ENCODE assay signal across 21 cellular contexts in genomic region chr16:84390131-84390785, GRCh38. TPM values are rescaled to one million over a fixed set of nuclear protein-coding genes. Genes with fewer than 3 reads are reported as not detected.
A peak's percentile ranks its signal among the peaks of the same experiment; 100 is the strongest.
DNase-seq lines count a peak whose midpoint lies in the region; ATAC-seq, FAIRE-seq and TF ChIP-seq lines count a peak whose summit lies in the region.
"Had no signal": no experiment of that assay in that cellular context is flagged by ENCODE, and none has a peak within 500 bp of the region (broad histone marks: within the 10 kb centered on the region; RNA-seq: fewer than 3 reads in every experiment).

No MANE protein-coding gene starts in this region.

- H3K27me3 Mint-ChIP-seq in endothelial cell (ENCODE audit: unreplicated experiment) (no peaks in the 10 kb centered on the region), Calu3 (ENCODE audit: unreplicated experiment) (no peaks in the 10 kb centered on the region)

- H3K27ac Mint-ChIP-seq in endothelial cell (ENCODE audit: unreplicated experiment) (peak overlapping the region; percentile 27), Calu3 (ENCODE audit: unreplicated experiment) (no peak overlapping the region)
- H3K27ac Mint-ChIP-seq: IgD-negative memory B cell had no signal

- TF ChIP-seq RAD21 in A549 (conservative IDR thresholded peaks at IDR 0.05 in 1 of 2, IDR thresholded peaks at IDR 0.05 in 1 of 2) = no peak

- POLR2A ChIA-PET in A549 (lab: Yijun Ruan, JAX) = interaction anchor here (0.6 kb wide), 2 partner anchors 72 to 162 kb away, joined by 3 to 4 read pairs; no protein-coding TSS in a partner anchor

- H2BK12ac ChIP-seq in neuronal stem cell (ENCODE audit: low read length) = no peak overlapping the region

- peaks cover 10% of the 10 kb centered on the region; the same call in 2 of the 3 replicates for H3K4me1 ChIP-seq in A549
- H3K4me1 ChIP-seq in neuronal stem cell (ENCODE audit: control insufficient read depth in 2 of 2, insufficient read depth in 1 of 2, low read depth in 1 of 2, low read length in 2 of 2) = peaks cover 0 to 6% of the 10 kb centered on the region in 2 donors
- no peaks in the 10 kb centered on the region for H3K4me1 ChIP-seq in left lung
- H3K4me1 ChIP-seq: SJCRH30 had no signal

- H3K4me2 ChIP-seq in A549 = no peak overlapping the region
- H3K4me2 ChIP-seq in neuronal stem cell (ENCODE audit: insufficient read depth, low read length, poor library complexity, severe bottlenecking) = no peak overlapping the region

- H3K27me3 ChIP-seq in MG63 (no peaks in the 10 kb centered on the region), neuronal stem cell (ENCODE audit: control insufficient read depth in 3 of 3, insufficient read depth in 3 of 3, low read depth in 1 of 3, low read length in 3 of 3) (no peaks in the 10 kb centered on the region), left lung (no peaks in the 10 kb centered on the region)
- H3K27me3 ChIP-seq: BLaER1 treated with 17β-estradiol and CSF1 and Interleukin-3, amounts not matched to agents 10 nM and 100 nM; SJCRH30 had no signal

- 78% methylated on average over 30 of the region's 30 CpGs for WGBS in A549 (ENCODE audit: missing lambda C conversion rate)
- no CpG with 5 or more reads among the region's 30 CpGs for WGBS in neuronal stem cell (ENCODE audit: extremely low coverage in 2 of 2, insufficient read length in 2 of 2, insufficient replicate concordance in 1 of 2), 2 donors

- no peaks in the 10 kb centered on the region for H3K79me1 ChIP-seq in neuronal stem cell (ENCODE audit: low read depth, low read length)

- H2AFZ ChIP-seq in neuronal stem cell (ENCODE audit: low read length) = peak overlapping the region; percentile 49

- no peak overlapping the region for H3K4me3 Mint-ChIP-seq in endothelial cell (ENCODE audit: unreplicated experiment)
- no peak overlapping the region for H3K4me3 Mint-ChIP-seq in Calu3 (ENCODE audit: low read depth, unreplicated experiment)

- H3K36me3 Mint-ChIP-seq in endothelial cell (ENCODE audit: low read depth, unreplicated experiment) (peaks cover 3% of the 10 kb centered on the region), Calu3 (ENCODE audit: insufficient read depth, unreplicated experiment) (no peaks in the 10 kb centered on the region)
- H3K36me3 Mint-ChIP-seq: IgD-negative memory B cell had no signal

- no peak overlapping the region for H3K9ac ChIP-seq in neuronal stem cell (ENCODE audit: low read depth, low read length, poor library complexity)

- DNase-seq in A549 (ENCODE audit: low read depth in 1 of 2, low spot score in 1 of 2) (peak in 1 of 2 experiments; percentile 45), MG63 (peak; percentile 26), endothelial cell (ENCODE audit: low spot score) (peak; percentile 18), neuronal stem cell (ENCODE audit: low spot score) (no peak), NCI-H128 (lab: John Stamatoyannopoulos, UW; ENCODE audit: unreplicated experiment) (no peak), Calu3 (no peak), left lung (no peak), T1000 (lab: John Stamatoyannopoulos, UW) (no peak)
- DNase-seq: NCI-H1417, NCI-H1930, NCI-H2171, NCI-H446 treated with DMSO at 0.1 percent for 48 hours, NCI-H748 treated with DMSO at 0.1 percent for 48 hours, SJCRH30 had no signal

- no peaks in the 10 kb centered on the region for H3K36me3 ChIP-seq in MG63
- H3K36me3 ChIP-seq in neuronal stem cell (replicated peaks in 1 of 2; ENCODE audit: control insufficient read depth in 2 of 2, insufficient read depth in 2 of 2, low read length in 2 of 2) = no peaks in the 10 kb centered on the region
- no peaks in the 10 kb centered on the region for H3K36me3 ChIP-seq in left lung
- H3K36me3 ChIP-seq: BLaER1 treated with 17β-estradiol and CSF1 and Interleukin-3, amounts not matched to agents 10 nM and 100 nM; SJCRH30 had no signal

- no peak overlapping the region for H4K91ac ChIP-seq in neuronal stem cell (ENCODE audit: low read depth, low read length, poor library complexity)

- no peak overlapping the region for H3K4ac ChIP-seq in neuronal stem cell (ENCODE audit: low read length)

- H3K4me1 Mint-ChIP-seq in endothelial cell (ENCODE audit: unreplicated experiment) = peaks cover 15% of the 10 kb centered on the region
- no peaks in the 10 kb centered on the region for H3K4me1 Mint-ChIP-seq in Calu3 (ENCODE audit: low read depth, unreplicated experiment)
- H3K4me1 Mint-ChIP-seq: IgD-negative memory B cell had no signal

- CTCF ChIA-PET in A549 (lab: Yijun Ruan, JAX) (interaction anchor here (0.6 to 1.9 kb wide), 5 partner anchors 13 to 434 kb away, joined by 3 to 5 read pairs (median 4); no protein-coding TSS in a partner anchor), Calu3 (lab: Charles Lee) (no interaction called here)

- H2AK5ac ChIP-seq in neuronal stem cell (ENCODE audit: low read depth, low read length) = no peak overlapping the region

- H2BK5ac ChIP-seq in neuronal stem cell (ENCODE audit: low read length) = no peak overlapping the region

- H3K9me3 Mint-ChIP-seq in endothelial cell (ENCODE audit: unreplicated experiment) (no peaks in the 10 kb centered on the region), Calu3 (ENCODE audit: low read depth, unreplicated experiment) (no peaks in the 10 kb centered on the region)

- ATAC-seq in A549 = peak; percentile 35 to 42; a peak in 1 of 6 replicates
- ATAC-seq in left lung = no peak

- TF ChIP-seq EP300 in A549 (IDR thresholded peaks at IDR 0.05) = no peak

- no peak for TF ChIP-seq POLR2A in A549 (IDR thresholded peaks at IDR 0.05; ENCODE audit: low read length)

- no peak overlapping the region for H3K4me3 ChIP-seq in A549
- H3K4me3 ChIP-seq in MG63 = no peak overlapping the region
- H3K4me3 ChIP-seq in neuronal stem cell (ENCODE audit: low read length in 2 of 2) = no peak overlapping the region
- H3K4me3 ChIP-seq in left lung = no peak overlapping the region
- H3K4me3 ChIP-seq: BLaER1 treated with 17β-estradiol and CSF1 and Interleukin-3, amounts not matched to agents 10 nM and 100 nM; SJCRH30 had no signal

- peak overlapping the region in 1 of 2 experiments; percentile 42; a peak in 3 of 6 replicates for H3K27ac ChIP-seq in A549
- no peak overlapping the region for H3K27ac ChIP-seq in neuronal stem cell (replicated peaks; ENCODE audit: low read length)
- no peak overlapping the region for H3K27ac ChIP-seq in left lung
- H3K27ac ChIP-seq: RWPE1, SJCRH30 had no signal

- no TSS peak for BruUV-seq in Calu3 (replicated peaks; lab: Mats Ljungman, UMichigan)

- no peak overlapping the region for H3K18ac ChIP-seq in neuronal stem cell (ENCODE audit: low read length)

- no peak overlapping the region for H2BK120ac ChIP-seq in neuronal stem cell (ENCODE audit: low read depth, low read length)

- H2BK15ac ChIP-seq in neuronal stem cell (ENCODE audit: low read length) = no peak overlapping the region

- H3K23ac ChIP-seq in neuronal stem cell (ENCODE audit: low read depth, low read length, poor library complexity) = no peak overlapping the region

- intact Hi-C loops in Calu3 (cut with micrococcal nuclease; ENCODE audit: unreplicated experiment) = no loop called here
- intact Hi-C loops in left lung (cut with DNase I) = no loop called here

- peaks cover under 1% of the 10 kb centered on the region; the same call in 1 of the 3 replicates for H3K9me3 ChIP-seq in A549
- H3K9me3 ChIP-seq in MG63 = no peaks in the 10 kb centered on the region
- H3K9me3 ChIP-seq in neuronal stem cell (replicated peaks in 1 of 2; ENCODE audit: control insufficient read depth in 2 of 2, insufficient read depth in 1 of 2, low read depth in 1 of 2, low read length in 2 of 2) = peaks cover 0 to 1% of the 10 kb centered on the region in 2 donors
- H3K9me3 ChIP-seq in left lung = peaks cover 0 to 2% of the 10 kb centered on the region in 2 donors
- H3K9me3 ChIP-seq: SJCRH30 had no signal

- H3K14ac ChIP-seq in neuronal stem cell (ENCODE audit: low read length) = no peak overlapping the region

- no peak for FAIRE-seq in A549 (lab: Jason Lieb, UNC)
- FAIRE-seq: A204.1, GM12892, H54 had no signal

- H4K8ac ChIP-seq in neuronal stem cell (ENCODE audit: low read depth, low read length) = no peak overlapping the region

- TF ChIP-seq CTCF in A549 (IDR thresholded peaks at IDR 0.05) = no peak
- TF ChIP-seq CTCF in endothelial cell (IDR thresholded peaks at IDR 0.05; ENCODE audit: unreplicated experiment) = no peak
- TF ChIP-seq CTCF in Calu3 (IDR thresholded peaks at IDR 0.05; ENCODE audit: unreplicated experiment) = no peak
- no peak for TF ChIP-seq CTCF in left lung (IDR thresholded peaks at IDR 0.05)

TF ChIP-seq in A549, 52 proteins besides CTCF, POLR2A, EP300 and RAD21:
- TF ChIP-seq HMGXB4 (CRISPR knock-in tag; IDR thresholded peaks at IDR 0.05; ENCODE audit: borderline replicate concordance) (no peak), TP53 (CRISPR knock-in tag; IDR thresholded peaks at IDR 0.05) (no peak), CEBPB (IDR thresholded peaks at IDR 0.05) (no peak), KDM1A (IDR thresholded peaks at IDR 0.05; ENCODE audit: low read depth) (no peak)

RNA-seq across cellular contexts. Expression of gene ATP2C2, which starts 21.9 kb away (rescaled TPM):
- polyA plus RNA-seq in A549 (2011; rRNA removed) (0.17 and 0.28 TPM in 2 replicates), A549 (2017; fragmentation: RNase III; extraction: RNeasy Plus Mini Kit Qiagen cat#74134 plus additional on column Dnase treatment) (0.14 to 0.37 TPM (median 0.29 TPM) in 3 replicates)
- polyA plus RNA-seq in A549 (2012; cell fraction: cytosol; rRNA removed) = 0.03 and 0.04 TPM in 2 replicates
- 0.29 and 0.36 TPM in 2 replicates for polyA plus RNA-seq in A549 (2012; cell fraction: nucleus; rRNA removed)
- 0.39 TPM in 1 of 2 replicates, not detected in the other for polyA minus RNA-seq in A549 (2011; rRNA and poly(A)+ RNA removed)
- not detected in 2 replicates for total RNA-seq in MG63 (2014; rRNA removed; shearing (Covaris generic); ENCODE audit: low replicate concordance)
- total RNA-seq in endothelial cell (ENCODE audit: unreplicated experiment) (2.7 TPM), Calu3 (2022) (30.5 and 33.9 TPM in 2 replicates), left lung (10 to 100 TPM; 38.1 to 52.8 TPM)
- polyA plus RNA-seq in neuronal stem cell (2013, experiment 1 of 2) = 0.24 TPM
- 0.47 TPM for polyA plus RNA-seq in neuronal stem cell (2013, experiment 2 of 2)
- total RNA-seq: LHCN-M2 had no signal
- polyA plus RNA-seq: IgD-negative memory B cell had no signal

Comparison
In these comparisons a context has a peak if more than half of its experiments do, and no peak if none do; other contexts are left out.
1. DNase-seq: peak in MG63 (single experiment) and endothelial cell (single experiment); none in neuronal stem cell (single experiment), NCI-H128 (single experiment), Calu3 (single experiment), left lung (0 of 2) and T1000 (single experiment).